28 cellular contexts compared by ENCODE assay signal in genomic region chr12:124214574-124214973, GRCh38.
DNase-seq lines count a peak whose midpoint lies in the region; ATAC-seq, FAIRE-seq and TF ChIP-seq lines count a peak whose summit lies in the region.
"Had no signal": no experiment of that assay in that cellular context is flagged by ENCODE, and none has a peak within 500 bp of the region (broad histone marks: within the 10 kb centered on the region; RNA-seq: fewer than 3 reads in every experiment).

No MANE protein-coding gene starts in this region.

- TF ChIP-seq RAD21 in K562 (CRISPR knock-in tag; conservative IDR thresholded peaks at IDR 0.05 in 1 of 2, IDR thresholded peaks at IDR 0.05 in 1 of 2), result no peak

- in situ Hi-C loops in K562 (cut with MboI), result no loop called here

- no peak for TF ChIP-seq POLR2A in K562 (conservative IDR thresholded peaks at IDR 0.05)
- no peak for TF ChIP-seq POLR2A in lower leg skin (IDR thresholded peaks at IDR 0.05)

- H4K20me1 ChIP-seq in K562 (replicated peaks; ENCODE audit: control insufficient read depth, insufficient read depth, low read length), result no peaks in the 10 kb centered on the region
- H4K20me1 ChIP-seq: BLaER1 had no signal

- POLR2A ChIA-PET in HEK293 (lab: Yijun Ruan, JAX) (no interaction called here), K562 (lab: Yijun Ruan, JAX) (no interaction called here)

- peaks cover 37% of the 10 kb centered on the region for H3K36me3 Mint-ChIP-seq in mesothelial cell of epicardium
- H3K36me3 Mint-ChIP-seq: CD14-positive monocyte; CD4-positive, CD25-positive, alpha-beta regulatory T cell had no signal

- no peak overlapping the region for H3K4me2 ChIP-seq in K562 (ENCODE audit: insufficient read depth, low read length)
- H3K4me2 ChIP-seq: BLaER1 had no signal

- H3K36me3 ChIP-seq in HEK293 (ENCODE audit: control insufficient read depth in 2 of 2, insufficient read depth in 1 of 2, low read length in 2 of 2) (no peaks in the 10 kb centered on the region), SJCRH30 (no peaks in the 10 kb centered on the region), K562 (ENCODE audit: control insufficient read depth, insufficient read depth, low read length) (no peaks in the 10 kb centered on the region), subcutaneous abdominal adipose tissue (ENCODE audit: control insufficient read depth in 5 of 5, insufficient read depth in 5 of 5, low read length in 5 of 5) (no peaks in the 10 kb centered on the region)
- H3K36me3 ChIP-seq: BE2C, BLaER1 had no signal

- H3K4me3 Mint-ChIP-seq in mesothelial cell of epicardium, result no peak overlapping the region
- H3K4me3 Mint-ChIP-seq: CD14-positive monocyte; CD4-positive, alpha-beta memory T cell; CD4-positive, CD25-positive, alpha-beta regulatory T cell; CD8-positive, alpha-beta memory T cell had no signal

- H3K79me2 ChIP-seq in K562 (ENCODE audit: control insufficient read depth, insufficient read depth, low read length), result no peaks in the 10 kb centered on the region

- DNase-seq in SJCRH30, result no peak
- no peak for DNase-seq in K562 (ENCODE audit: extremely low read depth in 1 of 4, low spot score in 3 of 4)
- DNase-seq in lower leg skin (ENCODE audit: low spot score in 2 of 2), result no peak
- no peak for DNase-seq in GM19240 (ENCODE audit: insufficient read length, low spot score)
- DNase-seq in mesothelial cell of epicardium (ENCODE audit: low spot score in 2 of 2, unreplicated experiment in 2 of 2), result no peak
- DNase-seq: 8988T; ACHN; BE2C; C1 segment of cervical spinal cord; CD4-positive, alpha-beta memory T cell; CD4-positive, CD25-positive, alpha-beta regulatory T cell; CD8-positive, alpha-beta memory T cell; COR-L47; DMS 273 treated with DMSO at 0.1 percent for 48 hours; DMS153; DMS53; DMS79; DND-41; EL; GDM1 had no signal

- no peak overlapping the region for H3K4me3 ChIP-seq in HEK293 (ENCODE audit: low read depth, low read length)
- H3K4me3 ChIP-seq in SJCRH30, result no peak overlapping the region
- H3K4me3 ChIP-seq in K562, result no peak overlapping the region
- H3K4me3 ChIP-seq in subcutaneous abdominal adipose tissue (ENCODE audit: low read depth in 1 of 5, low read length in 5 of 5), result peak overlapping the region in 3 of 5 donors; percentile 16 to 51 (median 25)
- H3K4me3 ChIP-seq in lower leg skin (ENCODE audit: low read depth, poor library complexity, severe bottlenecking), result no peak overlapping the region
- H3K4me3 ChIP-seq: BLaER1, GM12878 had no signal

- peaks cover 15% of the 10 kb centered on the region for H3K4me1 Mint-ChIP-seq in mesothelial cell of epicardium
- H3K4me1 Mint-ChIP-seq: CD4-positive, alpha-beta memory T cell; CD4-positive, CD25-positive, alpha-beta regulatory T cell; CD8-positive, alpha-beta memory T cell had no signal

- H3K9me3 ChIP-seq in HEK293 (ENCODE audit: control insufficient read depth, insufficient read depth, low read depth, low read length), result no peaks in the 10 kb centered on the region
- H3K9me3 ChIP-seq in SJCRH30 (replicated peaks), result peaks cover 15% of the 10 kb centered on the region
- 0 out of 2 replicates have a peak, but pooled peaks cover 2% of the 10 kb centered on the region for H3K9me3 ChIP-seq in K562 (replicated peaks; ENCODE audit: control insufficient read depth, insufficient read depth, low read depth, low read length)
- H3K9me3 ChIP-seq in subcutaneous abdominal adipose tissue (ENCODE audit: control insufficient read depth in 5 of 5, low read length in 5 of 5), result peaks cover 0 to 31% (median 19%) of the 10 kb centered on the region in 5 donors

- no peaks in the 10 kb centered on the region for H3K27me3 ChIP-seq in SJCRH30
- peaks cover 40 to 63% of the 10 kb centered on the region in 2 experiments for H3K27me3 ChIP-seq in K562 (ENCODE audit: control insufficient read depth in 2 of 2, insufficient read depth in 2 of 2, low read length in 2 of 2)
- H3K27me3 ChIP-seq in subcutaneous abdominal adipose tissue (ENCODE audit: control insufficient read depth in 5 of 5, insufficient read depth in 4 of 5, low read length in 5 of 5), result peaks cover 0 to 8% (median 0%) of the 10 kb centered on the region in 5 donors
- H3K27me3 ChIP-seq: BE2C, BLaER1 had no signal

- H2AFZ ChIP-seq in K562 (ENCODE audit: low read depth, low read length), result no peak overlapping the region

- intact Hi-C loops in K562 (cut with micrococcal nuclease) (no loop called here), lower leg skin (cut with DNase I; ENCODE audit: low total_unique reads) (no loop called here)

- no peak for TF ChIP-seq EP300 in K562 (IDR thresholded peaks at IDR 0.05; ENCODE audit: low read length)

- H3K27ac ChIP-seq in HEK293 (ENCODE audit: extremely low read depth, low read depth, low read length), result no peak overlapping the region
- peak overlapping the region; percentile 80 for H3K27ac ChIP-seq in SJCRH30
- no peak overlapping the region for H3K27ac ChIP-seq in K562 (ENCODE audit: extremely low read depth, low read depth, low read length)
- no peak overlapping the region for H3K27ac ChIP-seq in subcutaneous abdominal adipose tissue (ENCODE audit: low read depth, low read length)
- H3K27ac ChIP-seq: BLaER1 had no signal

- no peaks in the 10 kb centered on the region for H3K27me3 Mint-ChIP-seq in mesothelial cell of epicardium (ENCODE audit: low read depth)

- WGBS in K562 (ENCODE audit: insufficient coverage, low coverage, missing lambda C conversion rate), result 4% methylated on average over 3 of the region's 3 CpGs
- WGBS in lower leg skin, 2 donors, result 93 to 97% methylated on average over 3 of the region's 3 CpGs

- H3K4me1 ChIP-seq in HEK293 (ENCODE audit: control insufficient read depth, insufficient read depth, low read length), result peaks cover 7% of the 10 kb centered on the region
- peaks cover 19% of the 10 kb centered on the region for H3K4me1 ChIP-seq in SJCRH30
- 0 out of 5 replicates have a peak, but pooled peaks cover 0 to 3% of the 10 kb centered on the region in 2 experiments for H3K4me1 ChIP-seq in K562 (replicated peaks in 1 of 2; ENCODE audit: control insufficient read depth in 2 of 2, insufficient read depth in 2 of 2, low read length in 2 of 2)
- H3K4me1 ChIP-seq in subcutaneous abdominal adipose tissue (ENCODE audit: control insufficient read depth in 5 of 5, insufficient read depth in 5 of 5, low read length in 5 of 5), result no peaks in the 10 kb centered on the region
- H3K4me1 ChIP-seq: BE2C had no signal

- no TSS peak for BruUV-seq in K562 (replicated peaks; lab: Mats Ljungman, UMichigan)

- no peak overlapping the region for H3K9ac ChIP-seq in K562 (ENCODE audit: insufficient read depth in 1 of 2, low read depth in 2 of 2, low read length in 2 of 2)
- no peak overlapping the region for H3K9ac ChIP-seq in subcutaneous abdominal adipose tissue (ENCODE audit: low read length in 5 of 5)
- H3K9ac ChIP-seq: BLaER1 had no signal

- H3K9me1 ChIP-seq in K562 (ENCODE audit: control insufficient read depth, insufficient read depth, low read length), result no peaks in the 10 kb centered on the region

- no peak for FAIRE-seq in K562 (lab: Jason Lieb, UNC)
- FAIRE-seq: A204.1, GM12878, GM12892, GM18507 had no signal

- H3K9me3 Mint-ChIP-seq in mesothelial cell of epicardium, result peaks cover 29% of the 10 kb centered on the region

- TF ChIP-seq CTCF in HEK293 (tag by site-specific recombination; IDR thresholded peaks at IDR 0.05), result no peak
- no peak for TF ChIP-seq CTCF in K562 (IDR thresholded peaks at IDR 0.05 in 2 of 3, conservative IDR thresholded peaks at IDR 0.05 in 1 of 3; ENCODE audit: insufficient read depth in 2 of 3, low read depth in 1 of 3, low read length in 3 of 3)
- TF ChIP-seq CTCF in lower leg skin (IDR thresholded peaks at IDR 0.05), result no peak
- no peak for TF ChIP-seq CTCF in mesothelial cell of epicardium (IDR thresholded peaks at IDR 0.05; ENCODE audit: unreplicated experiment)

- CTCF ChIA-PET in HEK293 (lab: Yijun Ruan, JAX) (no interaction called here), K562 (lab: Yijun Ruan, JAX; ENCODE audit: low intra/inter-chr PET ratio) (no interaction called here)

- H3K27ac Mint-ChIP-seq in mesothelial cell of epicardium, result no peak overlapping the region
- H3K27ac Mint-ChIP-seq: CD14-positive monocyte; CD4-positive, alpha-beta memory T cell; CD4-positive, CD25-positive, alpha-beta regulatory T cell; CD8-positive, alpha-beta memory T cell had no signal

- no peak for ATAC-seq in K562
- ATAC-seq: GM12878 had no signal

TF ChIP-seq in HEK293, 187 proteins besides CTCF, POLR2A, EP300 and RAD21:
- TF ChIP-seq SETDB1 (IDR thresholded peaks at IDR 0.05; ENCODE audit: insufficient read length, low read length) (peak; percentile 62), ZNF629 (tag by site-specific recombination; IDR thresholded peaks at IDR 0.05) (no peak)

TF ChIP-seq in K562, 482 proteins besides CTCF, POLR2A, EP300 and RAD21 (continues in another document):
- no peak for TF ChIP-seq ZFP91 (CRISPR knock-in tag; IDR thresholded peaks at IDR 0.05)

Comparison
In these comparisons a context has a peak if more than half of its experiments do, and no peak if none do; other contexts are left out.
1. H3K4me3 ChIP-seq: peak in subcutaneous abdominal adipose tissue (3 of 5); none in HEK293 (single experiment), SJCRH30 (single experiment), K562 (single experiment) and lower leg skin (single experiment).
2. Of the 44 proteins assayed by ChIP-seq in both K562 and HEK293: peak only in K562: none; only in HEK293: SETDB1; in both: none; in neither: 43.